Comparison of ENCODE assay signal across 28 cellular contexts in the genomic region with DNA sequence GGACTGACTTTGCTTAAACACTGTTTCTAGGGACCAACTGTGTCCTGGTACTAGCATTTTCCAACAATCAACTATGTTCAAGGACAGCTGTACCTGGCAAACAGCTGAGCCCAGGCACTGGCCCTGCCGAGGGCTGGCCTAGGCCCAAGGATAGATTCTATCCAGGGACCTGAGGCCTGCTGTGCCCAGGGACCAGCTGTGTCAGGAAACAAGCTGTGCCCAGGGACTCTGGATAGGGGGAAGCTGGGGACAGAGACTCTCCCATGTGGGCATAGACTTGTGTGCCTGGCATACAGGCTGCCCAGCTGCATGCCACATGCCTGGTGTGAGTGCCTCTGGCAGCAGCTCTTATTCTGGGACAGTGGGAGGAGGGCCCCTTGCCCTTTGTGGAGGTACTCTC. TPM values are rescaled to one million over a fixed set of nuclear protein-coding genes. Genes with fewer than 3 reads are reported as not detected.
DNase-seq lines count a peak whose midpoint lies in the region; ATAC-seq and TF ChIP-seq lines count a peak whose summit lies in the region.
"Had no signal": no experiment of that assay in that cellular context is flagged by ENCODE, and none has a peak within 500 bp of the region (broad histone marks: within the 10 kb centered on the region; RNA-seq: fewer than 3 reads in every experiment).

No MANE protein-coding gene starts in this region.

- no peaks in the 10 kb centered on the region for H3F3A ChIP-seq in MM.1S (ENCODE audit: insufficient read depth, low read length)

- H3K9me2 ChIP-seq in MM.1S (replicated peaks; ENCODE audit: insufficient read depth, low read length), result no peaks in the 10 kb centered on the region

- H3K27ac ChIP-seq in psoas muscle, result peak overlapping the region; percentile 53
- no peak overlapping the region for H3K27ac ChIP-seq in MM.1S (ENCODE audit: low read length)
- H3K27ac ChIP-seq: ovary, RWPE1, sigmoid colon, SK-N-MC, suprapubic skin had no signal

- no peaks in the 10 kb centered on the region for H3K36me3 ChIP-seq in NT2/D1 (ENCODE audit: insufficient read depth, insufficient read length, low read length)
- no peaks in the 10 kb centered on the region for H3K36me3 ChIP-seq in psoas muscle (ENCODE audit: insufficient read depth in 1 of 2, low read depth in 1 of 2)
- no peaks in the 10 kb centered on the region for H3K36me3 ChIP-seq in MM.1S (replicated peaks; ENCODE audit: insufficient read depth, low read length)
- H3K36me3 ChIP-seq: ovary, sigmoid colon, suprapubic skin had no signal

- H3K9ac ChIP-seq in NT2/D1 (ENCODE audit: insufficient read length, low read depth) (peak overlapping the region; percentile 18), MM.1S (ENCODE audit: low read length) (no peak overlapping the region)

- 5 to 24% (median 23%) methylated on average over 1 of the region's 1 CpG for WGBS in psoas muscle, 3 donors

- H3K4me1 ChIP-seq in NT2/D1 (ENCODE audit: insufficient read depth, insufficient read length), result peaks cover 35% of the 10 kb centered on the region
- H3K4me1 ChIP-seq in psoas muscle, result peaks cover 20% of the 10 kb centered on the region
- H3K4me1 ChIP-seq in MM.1S (ENCODE audit: low read length), result no peaks in the 10 kb centered on the region
- H3K4me1 ChIP-seq: sigmoid colon had no signal

- H3K27ac Mint-ChIP-seq in activated CD8-positive, alpha-beta T cell treated with anti-CD3 and anti-CD28 coated beads, Interleukin-2, amount 10 ng/mL, durations not matched to agents 7 days and 5 days, result no peak overlapping the region
- H3K27ac Mint-ChIP-seq: activated naive CD8-positive, alpha-beta T cell treated with anti-CD3 and anti-CD28 coated beads, Interleukin-2, amount 10 ng/mL, durations not matched to agents 7 days and 5 days; nephron had no signal

- H3K9me3 Mint-ChIP-seq in activated CD8-positive, alpha-beta T cell treated with anti-CD3 and anti-CD28 coated beads, Interleukin-2, amount 10 ng/mL, durations not matched to agents 7 days and 5 days (ENCODE audit: insufficient read depth), result no peaks in the 10 kb centered on the region
- H3K9me3 Mint-ChIP-seq: activated naive CD8-positive, alpha-beta T cell treated with anti-CD3 and anti-CD28 coated beads, Interleukin-2, amount 10 ng/mL, durations not matched to agents 7 days and 5 days; central memory CD8-positive, alpha-beta T cell; nephron had no signal

- H3K4me3 Mint-ChIP-seq in activated CD8-positive, alpha-beta T cell treated with anti-CD3 and anti-CD28 coated beads, Interleukin-2, amount 10 ng/mL, durations not matched to agents 7 days and 5 days, result no peak overlapping the region
- H3K4me3 Mint-ChIP-seq: activated naive CD8-positive, alpha-beta T cell treated with anti-CD3 and anti-CD28 coated beads, Interleukin-2, amount 10 ng/mL, durations not matched to agents 7 days and 5 days; central memory CD8-positive, alpha-beta T cell; nephron had no signal

- no peak overlapping the region for H3K4me2 ChIP-seq in MM.1S (ENCODE audit: low read depth, low read length)

- no peaks in the 10 kb centered on the region for H3K36me3 Mint-ChIP-seq in activated CD8-positive, alpha-beta T cell treated with anti-CD3 and anti-CD28 coated beads, Interleukin-2, amount 10 ng/mL, durations not matched to agents 7 days and 5 days (ENCODE audit: low read depth)
- H3K36me3 Mint-ChIP-seq: activated naive CD8-positive, alpha-beta T cell treated with anti-CD3 and anti-CD28 coated beads, Interleukin-2, amount 10 ng/mL, durations not matched to agents 7 days and 5 days had no signal

- H3K4me1 Mint-ChIP-seq in activated CD8-positive, alpha-beta T cell treated with anti-CD3 and anti-CD28 coated beads, Interleukin-2, amount 10 ng/mL, durations not matched to agents 7 days and 5 days (ENCODE audit: low read depth), result no peaks in the 10 kb centered on the region
- H3K4me1 Mint-ChIP-seq: activated naive CD8-positive, alpha-beta T cell treated with anti-CD3 and anti-CD28 coated beads, Interleukin-2, amount 10 ng/mL, durations not matched to agents 7 days and 5 days; central memory CD8-positive, alpha-beta T cell had no signal

- H3K79me2 ChIP-seq in MM.1S (ENCODE audit: low read length), result no peaks in the 10 kb centered on the region

- TF ChIP-seq CTCF in psoas muscle (IDR thresholded peaks at IDR 0.05) (no peak), MM.1S (IDR thresholded peaks at IDR 0.05; ENCODE audit: low read length) (no peak)

- H3K27me3 Mint-ChIP-seq in activated CD8-positive, alpha-beta T cell treated with anti-CD3 and anti-CD28 coated beads, Interleukin-2, amount 10 ng/mL, durations not matched to agents 7 days and 5 days (ENCODE audit: low read depth), result no peaks in the 10 kb centered on the region

- intact Hi-C loops in left ventricle myocardium superior (cut with micrococcal nuclease) (no loop called here), psoas muscle (cut with DNase I) (no loop called here)

- H3K9me3 ChIP-seq in NT2/D1 (ENCODE audit: insufficient read depth, low read length) (no peaks in the 10 kb centered on the region), psoas muscle (no peaks in the 10 kb centered on the region), MM.1S (replicated peaks; ENCODE audit: insufficient read depth, low read length) (no peaks in the 10 kb centered on the region)
- H3K9me3 ChIP-seq: ovary, sigmoid colon, suprapubic skin had no signal

- no peaks in the 10 kb centered on the region for H4K20me1 ChIP-seq in MM.1S (ENCODE audit: insufficient read depth, low read length)

- CTCF ChIA-PET in activated CD8-positive, alpha-beta T cell treated with anti-CD3 and anti-CD28 coated beads, Interleukin-2, amount 10 ng/mL, durations not matched to agents 7 days and 5 days (lab: Charles Lee), result no interaction called here

- POLR2A ChIA-PET in activated CD8-positive, alpha-beta T cell treated with anti-CD3 and anti-CD28 coated beads, Interleukin-2, amount 10 ng/mL, durations not matched to agents 7 days and 5 days (lab: Charles Lee), result no interaction called here

- DNase-seq in NCI-H1694 treated with DMSO at 0.1 percent for 48 hours (lab: John Stamatoyannopoulos, UW) (peak; percentile 15), NT2/D1 (ENCODE audit: low read depth, low spot score) (no peak), left ventricle myocardium superior (peak; percentile 80), psoas muscle (peak; percentile 25 to 72), MM.1S (no peak)
- DNase-seq in activated CD8-positive, alpha-beta T cell treated with anti-CD3 and anti-CD28 coated beads, Interleukin-2, amount 10 ng/mL, durations not matched to agents 7 days and 5 days, result no peak
- no peak for DNase-seq in activated CD4-positive, alpha-beta T cell treated with anti-CD3 and anti-CD28 coated beads, Interleukin-2, amount 50 U/mL, for 4 hours
- DNase-seq: activated CD4-positive, alpha-beta T cell treated with anti-CD3 and anti-CD28 coated beads for 4 hours; activated effector memory CD4-positive, alpha-beta T cell treated with anti-CD3 and anti-CD28 coated beads, Interleukin-2, amount 50 U/mL, for 16 hours; activated naive CD8-positive, alpha-beta T cell treated with anti-CD3 and anti-CD28 coated beads, Interleukin-2, amount 10 ng/mL, durations not matched to agents 7 days and 5 days; activated T-cell treated with anti-CD3 and anti-CD28 coated beads, Interleukin-2, amount 50 U/mL, for 1 hour; dermis blood vessel endothelial cell; NCI-H187; NCI-H2227 treated with DMSO at 0.1 percent for 48 hours; NCI-H774; ovary; sigmoid colon; stimulated activated CD4-positive, alpha-beta T cell treated with anti-CD3 and anti-CD28 coated beads, Interleukin-15, amount 100 ng/mL, for 24 hours; stimulated activated naive CD4-positive, alpha-beta T cell; T-helper 2 cell had no signal

- H3K27me3 ChIP-seq in NT2/D1 (ENCODE audit: insufficient read depth, insufficient read length) (peaks cover 4% of the 10 kb centered on the region), psoas muscle (ENCODE audit: insufficient read depth in 3 of 3, low read length in 2 of 3) (no peaks in the 10 kb centered on the region), MM.1S (replicated peaks; ENCODE audit: insufficient read depth, low read length) (no peaks in the 10 kb centered on the region)
- H3K27me3 ChIP-seq: ovary had no signal

- ATAC-seq in left ventricle myocardium superior (peak; percentile 98), psoas muscle (peak; percentile 81 to 96 (median 94)), GM19324 (IDR thresholded peaks at IDR 0.05; ENCODE audit: low FRiP score, unreplicated experiment) (no peak)
- ATAC-seq in activated CD8-positive, alpha-beta T cell treated with anti-CD3 and anti-CD28 coated beads, Interleukin-2, amount 10 ng/mL, durations not matched to agents 7 days and 5 days, result no peak

- H2AFZ ChIP-seq in MM.1S (ENCODE audit: low read length), result no peak overlapping the region

- H3K4me3 ChIP-seq in NT2/D1 (ENCODE audit: insufficient read length, low read depth) (no peak overlapping the region), psoas muscle (no peak overlapping the region), MM.1S (ENCODE audit: low read length) (no peak overlapping the region)
- H3K4me3 ChIP-seq: ovary, sigmoid colon, SK-N-MC had no signal

RNA-seq across cellular contexts. Expression of gene POU3F1, which starts 38.1 kb away (rescaled TPM):
- total RNA-seq in left ventricle myocardium superior (not detected), psoas muscle (under 1 TPM in 3 of 4 donors, not detected in 1; 0.12 to 0.38 (median 0.14) TPM)
- under 1 TPM; 0.04 to 0.21 (median 0.07) TPM for polyA plus RNA-seq in psoas muscle
- total RNA-seq in activated CD8-positive, alpha-beta T cell treated with anti-CD3 and anti-CD28 coated beads, Interleukin-2, amount 10 ng/mL, durations not matched to agents 7 days and 5 days, result not detected
- total RNA-seq: LHCN-M2, sigmoid colon had no signal
- polyA plus RNA-seq: AG04450 had no signal

Comparison
In these comparisons a context has a peak if more than half of its experiments do, and no peak if none do; other contexts are left out.
1. DNase-seq: peak in NCI-H1694 treated with DMSO at 0.1 percent for 48 hours (single experiment), left ventricle myocardium superior (single experiment) and psoas muscle (2 of 2); none in NT2/D1 (single experiment), activated CD8-positive, alpha-beta T cell treated with anti-CD3 and anti-CD28 coated beads, Interleukin-2, amount 10 ng/mL, durations not matched to agents 7 days and 5 days (single experiment), MM.1S (single experiment) and activated CD4-positive, alpha-beta T cell treated with anti-CD3 and anti-CD28 coated beads, Interleukin-2, amount 50 U/mL, for 4 hours (0 of 2).
2. ATAC-seq: peak in left ventricle myocardium superior (single experiment) and psoas muscle (4 of 4); none in activated CD8-positive, alpha-beta T cell treated with anti-CD3 and anti-CD28 coated beads, Interleukin-2, amount 10 ng/mL, durations not matched to agents 7 days and 5 days (single experiment) and GM19324 (single experiment).